ENCODE assay signal across 28 cellular contexts in genomic region chr5:150346592-150346991, GRCh38. TPM values are rescaled to one million over a fixed set of nuclear protein-coding genes. Genes with fewer than 3 reads are reported as not detected.
"Had no signal": no experiment of that assay in that cellular context is flagged by ENCODE, and none has a peak within 500 bp of the region (broad histone marks: within the 10 kb centered on the region; RNA-seq: fewer than 3 reads in every experiment).

No MANE protein-coding gene starts in this region.

- H3K9me3 ChIP-seq: gastrocnemius medialis, prostate gland, right atrium auricular region, sigmoid colon, suprapubic skin, transverse colon, upper lobe of right lung, vagina had no signal

- FAIRE-seq: colon, keratinocyte had no signal

- H3K4me3 Mint-ChIP-seq: memory B cell; natural killer cell; neural crest cell; stimulated activated effector memory CD8-positive, alpha-beta T cell treated with anti-CD3 and anti-CD28 coated beads, Interleukin-12 subunit alpha, Interleukin-12 subunit beta, amount 100 ng/mL, for 72 hours; stimulated activated naive CD8-positive, alpha-beta T cell treated with anti-CD3 and anti-CD28 coated beads, Interleukin-15, Interleukin-2, amounts not matched to agents 100 ng/mL and 50 ng/mL, for 24 hours had no signal

- H3K27ac Mint-ChIP-seq: memory B cell; natural killer cell; stimulated activated effector memory CD8-positive, alpha-beta T cell treated with anti-CD3 and anti-CD28 coated beads, Interleukin-12 subunit alpha, Interleukin-12 subunit beta, amount 100 ng/mL, for 72 hours had no signal

- H3K4me3 ChIP-seq: dorsolateral prefrontal cortex, gastrocnemius medialis, lung, prostate gland, right atrium auricular region, sigmoid colon, suprapubic skin, transverse colon, upper lobe of right lung, vagina had no signal

- H3K36me3 Mint-ChIP-seq: memory B cell; natural killer cell; stimulated activated effector memory CD8-positive, alpha-beta T cell treated with anti-CD3 and anti-CD28 coated beads, Interleukin-12 subunit alpha, Interleukin-12 subunit beta, amount 100 ng/mL, for 72 hours had no signal

- H3K27me3 Mint-ChIP-seq: stimulated activated naive CD8-positive, alpha-beta T cell treated with anti-CD3 and anti-CD28 coated beads, Interleukin-15, Interleukin-2, amounts not matched to agents 100 ng/mL and 50 ng/mL, for 24 hours had no signal

- DNase-seq: dorsolateral prefrontal cortex; effector CD4-positive, alpha-beta T cell; foreskin fibroblast; gastrocnemius medialis; head of caudate nucleus; natural killer cell; sigmoid colon; stimulated activated CD4-positive, alpha-beta T cell treated with anti-CD3 and anti-CD28 coated beads, Interleukin-2, amount 100 ng/mL, for 24 hours; stimulated activated CD4-positive, alpha-beta T cell treated with anti-CD3 and anti-CD28 coated beads, Interleukin-4, amount 100 ng/mL, for 24 hours; transverse colon; upper lobe of right lung had no signal

- H3K4me1 ChIP-seq: prostate gland, sigmoid colon, suprapubic skin, upper lobe of right lung, vagina had no signal

- H3K36me3 ChIP-seq: gastrocnemius medialis, prostate gland, right atrium auricular region, sigmoid colon, suprapubic skin, transverse colon, upper lobe of right lung, vagina had no signal

- H3K27ac ChIP-seq: epithelial cell of prostate, gastrocnemius medialis, prostate gland, right atrium auricular region, sigmoid colon, suprapubic skin, transverse colon, upper lobe of right lung, vagina had no signal

- H3K27me3 ChIP-seq: dorsolateral prefrontal cortex, gastrocnemius medialis, right atrium auricular region, sigmoid colon, suprapubic skin, transverse colon, upper lobe of right lung, vagina had no signal

- H3K9me3 Mint-ChIP-seq: memory B cell; natural killer cell; neural crest cell; stimulated activated effector memory CD8-positive, alpha-beta T cell treated with anti-CD3 and anti-CD28 coated beads, Interleukin-12 subunit alpha, Interleukin-12 subunit beta, amount 100 ng/mL, for 72 hours; stimulated activated naive CD8-positive, alpha-beta T cell treated with anti-CD3 and anti-CD28 coated beads, Interleukin-15, Interleukin-2, amounts not matched to agents 100 ng/mL and 50 ng/mL, for 24 hours had no signal

- ATAC-seq: esophagus mucosa; gastrocnemius medialis; left lobe of liver; natural killer cell; stimulated activated effector memory CD8-positive, alpha-beta T cell treated with anti-CD3 and anti-CD28 coated beads, Interleukin-12 subunit alpha, Interleukin-12 subunit beta, amount 100 ng/mL, for 72 hours; upper lobe of right lung had no signal

RNA-seq across cellular contexts. Expression of gene ARSI, which starts 43.9 kb away (rescaled TPM):
- total RNA-seq: gastrocnemius medialis had no signal

RNA-seq across cellular contexts. Expression of gene CAMK2A, which starts 57.0 kb away (rescaled TPM):
- total RNA-seq: glomerular endothelial cell, left lobe of liver, osteocyte had no signal
- polyA plus RNA-seq: liver had no signal
